In the genomic region with DNA sequence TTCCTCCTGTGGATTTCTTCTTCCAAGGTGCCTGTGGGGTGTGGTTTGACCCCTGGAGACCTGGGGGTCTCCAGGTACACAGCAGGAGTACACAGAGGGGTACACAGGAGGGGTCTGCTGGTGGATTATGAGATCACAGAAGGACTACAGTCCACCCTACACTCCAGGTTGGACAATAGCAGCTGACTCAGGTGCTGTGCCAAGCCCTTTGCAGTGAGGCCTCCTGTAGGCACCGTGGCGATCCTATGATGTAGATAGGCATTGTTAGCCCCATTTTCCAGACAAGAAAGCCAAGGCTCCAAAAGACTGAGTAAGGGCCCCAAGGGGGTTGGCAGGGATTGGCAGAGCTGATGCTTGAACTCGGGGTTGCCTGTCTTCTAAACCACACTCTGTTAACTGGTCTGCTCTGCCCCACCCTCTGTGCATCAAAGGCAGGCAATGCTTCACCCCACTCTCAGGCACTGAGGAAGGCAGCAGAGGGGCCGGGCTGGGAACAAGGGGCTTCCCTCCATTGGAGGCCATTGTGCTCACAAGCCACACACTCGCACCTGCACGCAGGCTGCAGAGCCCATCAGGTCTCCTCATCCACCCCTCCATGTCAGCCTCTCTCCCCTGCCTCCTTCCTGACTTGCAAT, we compare ENCODE assay signal across 15 cellular contexts.
A peak's percentile ranks its signal among the peaks of the same experiment; 100 is the strongest.
DNase-seq lines count a peak whose midpoint lies in the region; ATAC-seq, FAIRE-seq and TF ChIP-seq lines count a peak whose summit lies in the region.
"Had no signal": no experiment of that assay in that cellular context is flagged by ENCODE, and none has a peak within 500 bp of the region (broad histone marks: within the 10 kb centered on the region; RNA-seq: fewer than 3 reads in every experiment).

No MANE protein-coding gene starts in this region.

- TF ChIP-seq POLR2A in suprapubic skin (IDR thresholded peaks at IDR 0.05) = no peak

- H4K20me1 ChIP-seq in H9 (ENCODE audit: control insufficient read depth, insufficient read depth, insufficient read length) (no peaks in the 10 kb centered on the region), mammary epithelial cell (ENCODE audit: insufficient read depth, low read length) (no peaks in the 10 kb centered on the region)

- TF ChIP-seq EP300 in suprapubic skin (IDR thresholded peaks at IDR 0.05) = no peak

- H3K4me1 ChIP-seq in H9 (ENCODE audit: insufficient read depth, low read length) = peaks cover 9% of the 10 kb centered on the region; the same call in 1 of the 2 replicates
- peaks cover 51% of the 10 kb centered on the region for H3K4me1 ChIP-seq in mammary epithelial cell (ENCODE audit: insufficient read depth, low read length)
- peaks cover 58% of the 10 kb centered on the region for H3K4me1 ChIP-seq in lower lobe of right lung
- H3K4me1 ChIP-seq in suprapubic skin = peaks cover 26% of the 10 kb centered on the region

- no peak overlapping the region for H2BK15ac ChIP-seq in H9 (ENCODE audit: low read depth, low read length)

- no peak overlapping the region for H3K4me3 Mint-ChIP-seq in H9
- H3K4me3 Mint-ChIP-seq in T-helper 2 cell treated with Interferon-gamma antibody and Interleukin-4, amounts not matched to agents 5 μg/mL and 100 μg/mL, for 36 hours = no peak overlapping the region
- H3K4me3 Mint-ChIP-seq: CD4-positive, CD25-positive, alpha-beta regulatory T cell had no signal

- no peak overlapping the region for H3K4me3 ChIP-seq in mammary epithelial cell (replicated peaks in 1 of 3; ENCODE audit: insufficient read depth in 1 of 3, low read depth in 2 of 3, low read length in 3 of 3)
- no peak overlapping the region for H3K4me3 ChIP-seq in lower lobe of right lung
- H3K4me3 ChIP-seq in suprapubic skin = no peak overlapping the region
- H3K4me3 ChIP-seq: esophagus squamous epithelium, SK-N-MC had no signal

- in situ Hi-C loops in mammary epithelial cell (cut with MboI; ENCODE audit: low sequenced_read_pairs in 2 of 2) = no loop called here

- no CpG with 5 or more reads among the region's 6 CpGs for WGBS in H9 (ENCODE audit: extremely low coverage, insufficient read length, low lambda C conversion rate)
- WGBS in mammary epithelial cell (ENCODE audit: low coverage, missing lambda C conversion rate) = 100% methylated on average over 5 of the region's 6 CpGs
- WGBS in suprapubic skin = 85% methylated on average over 6 of the region's 6 CpGs

- no peak overlapping the region for H2BK5ac ChIP-seq in H9 (ENCODE audit: insufficient read length, low read length)

- peaks cover 54 to 59% of the 10 kb centered on the region in 2 experiments for H3K4me1 Mint-ChIP-seq in H9
- H3K4me1 Mint-ChIP-seq in T-helper 2 cell treated with Interferon-gamma antibody and Interleukin-4, amounts not matched to agents 5 μg/mL and 100 μg/mL, for 36 hours (ENCODE audit: low read depth) = peaks cover 2% of the 10 kb centered on the region

- intact Hi-C loops in mammary epithelial cell (cut with micrococcal nuclease) (no loop called here), lower lobe of right lung (cut with DNase I) (no loop called here)

- no peak overlapping the region for H3K23ac ChIP-seq in H9 (ENCODE audit: insufficient read length, low read depth, low read length)

- H3K9ac ChIP-seq in H9 (ENCODE audit: extremely low read depth, insufficient read length, low read length) (no peak overlapping the region), mammary epithelial cell (ENCODE audit: insufficient read depth, low read length) (no peak overlapping the region)

- H4K8ac ChIP-seq in H9 (replicated peaks; ENCODE audit: insufficient read length, low read depth, low read length) = no peak overlapping the region

- no peaks in the 10 kb centered on the region for H3K9me3 ChIP-seq in H9 (ENCODE audit: control insufficient read depth, low read depth, low read length)
- no peaks in the 10 kb centered on the region for H3K9me3 ChIP-seq in mammary epithelial cell (replicated peaks; ENCODE audit: insufficient read depth, low read length)
- H3K9me3 ChIP-seq in lower lobe of right lung = peaks cover under 1% of the 10 kb centered on the region
- no peaks in the 10 kb centered on the region for H3K9me3 ChIP-seq in suprapubic skin

- H3K9me3 Mint-ChIP-seq in H9 = peaks cover 0 to 3% of the 10 kb centered on the region in 2 experiments; a peak in 1 of 5 replicates
- H3K9me3 Mint-ChIP-seq in T-helper 2 cell treated with Interferon-gamma antibody and Interleukin-4, amounts not matched to agents 5 μg/mL and 100 μg/mL, for 36 hours = peaks cover 16% of the 10 kb centered on the region

- H3K27me3 ChIP-seq in H9 (ENCODE audit: insufficient read depth, low read length) (no peaks in the 10 kb centered on the region; the same call in 1 of the 2 replicates), mammary epithelial cell (ENCODE audit: insufficient read depth, low read length) (no peaks in the 10 kb centered on the region), lower lobe of right lung (ENCODE audit: low read depth) (peaks cover 10% of the 10 kb centered on the region), suprapubic skin (no peaks in the 10 kb centered on the region)
- H3K27me3 ChIP-seq: esophagus squamous epithelium had no signal

- no TSS peak for BruUV-seq in mammary epithelial cell (replicated peaks; lab: Mats Ljungman, UMichigan)

- no peak overlapping the region for H3K27ac Mint-ChIP-seq in H9
- no peak overlapping the region for H3K27ac Mint-ChIP-seq in T-helper 2 cell treated with Interferon-gamma antibody and Interleukin-4, amounts not matched to agents 5 μg/mL and 100 μg/mL, for 36 hours
- H3K27ac Mint-ChIP-seq: CD4-positive, CD25-positive, alpha-beta regulatory T cell had no signal

- H3K36me3 ChIP-seq in mammary epithelial cell (ENCODE audit: insufficient read depth, low read length) (no peaks in the 10 kb centered on the region), lower lobe of right lung (no peaks in the 10 kb centered on the region), suprapubic skin (no peaks in the 10 kb centered on the region)
- H3K36me3 ChIP-seq: esophagus squamous epithelium had no signal

- no peak overlapping the region for H3K4ac ChIP-seq in H9 (ENCODE audit: low read depth, low read length)

- no peak overlapping the region for H3K56ac ChIP-seq in H9 (ENCODE audit: insufficient read length, low read depth, low read length)

- peak overlapping the region; percentile 22 for H3K18ac ChIP-seq in H9 (ENCODE audit: insufficient read length, low read depth, low read length)

- no peak overlapping the region for H3T11ph ChIP-seq in H9 (ENCODE audit: low read length)

- ATAC-seq in lower lobe of right lung = no peak

- no peak overlapping the region for H4K91ac ChIP-seq in H9 (ENCODE audit: insufficient read length, low read depth, low read length)

- no peak overlapping the region for H2BK20ac ChIP-seq in H9 (ENCODE audit: low read depth, low read length, poor library complexity, severe bottlenecking)

- dilution Hi-C loops in mammary epithelial cell (cut with HindIII; ENCODE audit: low sequenced_read_pairs) = no loop called here

- no peak overlapping the region for H2AFZ ChIP-seq in H9 (ENCODE audit: low read length)
- no peak overlapping the region for H2AFZ ChIP-seq in mammary epithelial cell (ENCODE audit: low read depth, low read length)

- H3K27ac ChIP-seq in H9 (ENCODE audit: insufficient read length, low read depth, low read length) (no peak overlapping the region), mammary epithelial cell (ENCODE audit: insufficient read depth, low read depth, low read length) (peak overlapping the region; percentile 51), lower lobe of right lung (peak overlapping the region; percentile 46), suprapubic skin (peak overlapping the region; percentile 63)
- H3K27ac ChIP-seq: SK-N-MC had no signal

- FAIRE-seq in RCC 7860 (lab: Jason Lieb, UNC) = no peak

- H3K79me2 ChIP-seq in H9 (ENCODE audit: insufficient read depth, low read length) = no peaks in the 10 kb centered on the region
- no peaks in the 10 kb centered on the region for H3K79me2 ChIP-seq in mammary epithelial cell (ENCODE audit: insufficient read depth, low read length)

- TF ChIP-seq CTCF in H9 (conservative IDR thresholded peaks at IDR 0.05) (no peak), mammary epithelial cell (conservative IDR thresholded peaks at IDR 0.05 in 1 of 2, IDR thresholded peaks at IDR 0.05 in 1 of 2; ENCODE audit: extremely low read depth in 1 of 2, insufficient read depth in 1 of 2, low read depth in 1 of 2, low read length in 2 of 2) (no peak), lower lobe of right lung (IDR thresholded peaks at IDR 0.05) (no peak), suprapubic skin (IDR thresholded peaks at IDR 0.05) (no peak)

- H2AK5ac ChIP-seq in H9 (ENCODE audit: insufficient read length, low read length) = no peak overlapping the region

- peak; percentile 15 for DNase-seq in H9
- DNase-seq in mammary epithelial cell = no peak
- no peak for DNase-seq in lower lobe of right lung
- peak in 1 of 2 donors; percentile 53 for DNase-seq in suprapubic skin (ENCODE audit: low spot score in 2 of 2)
- DNase-seq in T-helper 9 cell = no peak
- DNase-seq in T-helper 2 cell treated with Interferon-gamma antibody and Interleukin-4, amounts not matched to agents 5 μg/mL and 100 μg/mL, for 36 hours (ENCODE audit: low spot score) = no peak
- no peak for DNase-seq in NCI-H1417 treated with DMSO at 0.1 percent for 48 hours (lab: John Stamatoyannopoulos, UW)
- DNase-seq in RCC 7860 (ENCODE audit: low spot score) = no peak
- DNase-seq: activated CD4-positive, alpha-beta T cell treated with anti-CD3 and anti-CD28 coated beads, Interleukin-2, amount 50 U/mL, for 48 hours; amniotic stem cell; CD4-positive, CD25-positive, alpha-beta regulatory T cell; esophagus squamous epithelium; NCI-H1930; NCI-H510A had no signal

- CTCF ChIA-PET in mammary epithelial cell (lab: Charles Lee; ENCODE audit: low non-redundant PET) = no interaction called here

- H2BK12ac ChIP-seq in H9 (ENCODE audit: insufficient read length, low read depth, low read length) = no peak overlapping the region

- no peak overlapping the region for H4K5ac ChIP-seq in H9 (ENCODE audit: insufficient read length, low read depth, low read length)

- H2BK120ac ChIP-seq in H9 (ENCODE audit: low read depth, low read length, poor library complexity, severe bottlenecking) = no peak overlapping the region

- H3K14ac ChIP-seq in H9 (ENCODE audit: insufficient read depth, low read length) = no peak overlapping the region

- H3K79me1 ChIP-seq in H9 (ENCODE audit: insufficient read depth, low read depth, low read length, poor library complexity, severe bottlenecking) = no peaks in the 10 kb centered on the region

- no peaks in the 10 kb centered on the region for H3K23me2 ChIP-seq in H9 (ENCODE audit: insufficient read length, low read depth, low read length, poor library complexity, severe bottlenecking)

- H3K4me2 ChIP-seq in H9 (ENCODE audit: insufficient read depth, insufficient read length, low read length) = no peak overlapping the region
- no peak overlapping the region for H3K4me2 ChIP-seq in mammary epithelial cell (ENCODE audit: insufficient read depth, low read depth, low read length)

- peaks cover 25% of the 10 kb centered on the region for H3K27me3 Mint-ChIP-seq in H9 (ENCODE audit: low read depth)
- peaks cover 51% of the 10 kb centered on the region for H3K27me3 Mint-ChIP-seq in T-helper 2 cell treated with Interferon-gamma antibody and Interleukin-4, amounts not matched to agents 5 μg/mL and 100 μg/mL, for 36 hours (ENCODE audit: low read depth)

- H3K36me3 Mint-ChIP-seq in H9 (ENCODE audit: insufficient read depth in 1 of 3, low read depth in 3 of 3) = no peaks in the 10 kb centered on the region; a peak in 1 of 7 replicates
- no peaks in the 10 kb centered on the region for H3K36me3 Mint-ChIP-seq in T-helper 2 cell treated with Interferon-gamma antibody and Interleukin-4, amounts not matched to agents 5 μg/mL and 100 μg/mL, for 36 hours (ENCODE audit: low read depth)
